In genomic region chr17:51120357-51120738, GRCh38 we compare ENCODE assay signal across 8 cellular contexts. TPM values are rescaled to one million over a fixed set of nuclear protein-coding genes. Genes with fewer than 3 reads are reported as not detected.
DNase-seq lines count a peak whose midpoint lies in the region; ATAC-seq and TF ChIP-seq lines count a peak whose summit lies in the region.

No MANE protein-coding gene starts in this region.

- peak overlapping the region; percentile 82 for H3K9ac ChIP-seq in KMS-11

- H3K4me3 ChIP-seq in GM12864 (ENCODE audit: low read depth, low read length), result peak overlapping the region; percentile 75
- no peak overlapping the region for H3K4me3 ChIP-seq in KMS-11 (IDR thresholded peaks at IDR 0.05; ENCODE audit: insufficient read depth, low read depth, low read length)
- H3K4me3 ChIP-seq in muscle layer of duodenum (ENCODE audit: low read depth in 1 of 2, low read length in 2 of 2), result peak overlapping the region; percentile 91 to 95
- H3K4me3 ChIP-seq in tibial nerve, result peak overlapping the region; percentile 69 to 100 (median 99)

- H2AFZ ChIP-seq in KMS-11 (ENCODE audit: low read depth), result peak overlapping the region; percentile 80

- H3K36me3 ChIP-seq in KMS-11 (ENCODE audit: insufficient read depth) (no peaks in the 10 kb centered on the region), muscle layer of duodenum (ENCODE audit: control insufficient read depth in 1 of 2, insufficient read depth in 2 of 2, low read length in 2 of 2) (peaks cover 0 to 20% of the 10 kb centered on the region in 2 donors), tibial nerve (no peaks in the 10 kb centered on the region)

- peak overlapping the region; percentile 87 for H3K27ac ChIP-seq in KMS-11
- peak overlapping the region; percentile 100 for H3K27ac ChIP-seq in epithelial cell of prostate
- peak overlapping the region; percentile 95 for H3K27ac ChIP-seq in muscle layer of duodenum (ENCODE audit: low read length)
- H3K27ac ChIP-seq in tibial nerve, result peak overlapping the region; percentile 99 to 100 (median 99)

- WGBS in tibial nerve, 2 donors, result 2% methylated on average over 10 of the region's 42 CpGs; no CpG with 5 or more reads in 1 of the 2 donors

- H3K27me3 ChIP-seq in KMS-11 (ENCODE audit: insufficient read depth, low read depth) (no peaks in the 10 kb centered on the region), muscle layer of duodenum (ENCODE audit: low read depth, low read length) (no peaks in the 10 kb centered on the region), tibial nerve (no peaks in the 10 kb centered on the region)

- DNase-seq in GM12864 (ENCODE audit: low read depth), result no peak
- DNase-seq in activated CD4-positive, alpha-beta T cell treated with anti-CD3 and anti-CD28 coated beads for 48 hours, result peak; percentile 56
- no peak for DNase-seq in epithelial cell of prostate (ENCODE audit: low read depth, low spot score)
- peak in 1 of 2 donors; percentile 25 for DNase-seq in tibial nerve (ENCODE audit: low spot score in 2 of 2)
- no peak for DNase-seq in MV-4-11 (lab: John Stamatoyannopoulos, UW)

- peak; percentile 23 for ATAC-seq in GM21737 (IDR thresholded peaks at IDR 0.05; ENCODE audit: unreplicated experiment)

- H3K79me2 ChIP-seq in KMS-11 (ENCODE audit: insufficient read depth, low read depth), result peaks cover 46% of the 10 kb centered on the region

- H4K20me1 ChIP-seq in KMS-11 (ENCODE audit: insufficient read depth), result peaks cover 4% of the 10 kb centered on the region; the same call in 1 of the 2 replicates

- H3K9me3 ChIP-seq in muscle layer of duodenum (ENCODE audit: control insufficient read depth in 1 of 2, low read length in 2 of 2) (no peaks in the 10 kb centered on the region), tibial nerve (no peaks in the 10 kb centered on the region)

- TF ChIP-seq CTCF in GM12864 (IDR thresholded peaks at IDR 0.05; ENCODE audit: low read depth, low read length, missing control alignments), result no peak
- TF ChIP-seq CTCF in KMS-11 (conservative IDR thresholded peaks at IDR 0.05; ENCODE audit: low read depth, low read length), result no peak
- TF ChIP-seq CTCF in tibial nerve (IDR thresholded peaks at IDR 0.05), result no peak

- TF ChIP-seq POLR2A in tibial nerve (IDR thresholded peaks at IDR 0.05), result no peak

- peaks cover 37% of the 10 kb centered on the region for H3K4me1 ChIP-seq in KMS-11 (ENCODE audit: low read depth, poor library complexity, severe bottlenecking)
- peaks cover 7 to 28% of the 10 kb centered on the region in 2 donors for H3K4me1 ChIP-seq in muscle layer of duodenum (ENCODE audit: control insufficient read depth in 1 of 2, insufficient read depth in 2 of 2, low read length in 2 of 2)
- peaks cover 0 to 54% (median 26%) of the 10 kb centered on the region in 4 donors for H3K4me1 ChIP-seq in tibial nerve

- no peak for TF ChIP-seq EP300 in tibial nerve (IDR thresholded peaks at IDR 0.05)

- peak overlapping the region; percentile 62; the same call in 1 of the 2 replicates for H3K4me2 ChIP-seq in KMS-11

RNA-seq across cellular contexts. Expression of gene SPAG9, which starts 0.3 kb away (rescaled TPM):
- total RNA-seq in tibial nerve, result 100 to 1,000 TPM; 145 to 199 (median 165) TPM

RNA-seq across cellular contexts. Expression of gene NME1, which starts 33.0 kb away (rescaled TPM):
- 100 to 1,000 TPM in 1 of 4 donors, 10 to 100 TPM in 3; 12.7 to 105 (median 38.7) TPM for total RNA-seq in tibial nerve

RNA-seq across cellular contexts. Expression of gene NME2, which starts 45.9 kb away (rescaled TPM):
- total RNA-seq in tibial nerve, result 100 to 1,000 TPM; 308 to 552 (median 417) TPM
